Comparison of ENCODE assay signal across 1 cellular context in the genomic region with DNA sequence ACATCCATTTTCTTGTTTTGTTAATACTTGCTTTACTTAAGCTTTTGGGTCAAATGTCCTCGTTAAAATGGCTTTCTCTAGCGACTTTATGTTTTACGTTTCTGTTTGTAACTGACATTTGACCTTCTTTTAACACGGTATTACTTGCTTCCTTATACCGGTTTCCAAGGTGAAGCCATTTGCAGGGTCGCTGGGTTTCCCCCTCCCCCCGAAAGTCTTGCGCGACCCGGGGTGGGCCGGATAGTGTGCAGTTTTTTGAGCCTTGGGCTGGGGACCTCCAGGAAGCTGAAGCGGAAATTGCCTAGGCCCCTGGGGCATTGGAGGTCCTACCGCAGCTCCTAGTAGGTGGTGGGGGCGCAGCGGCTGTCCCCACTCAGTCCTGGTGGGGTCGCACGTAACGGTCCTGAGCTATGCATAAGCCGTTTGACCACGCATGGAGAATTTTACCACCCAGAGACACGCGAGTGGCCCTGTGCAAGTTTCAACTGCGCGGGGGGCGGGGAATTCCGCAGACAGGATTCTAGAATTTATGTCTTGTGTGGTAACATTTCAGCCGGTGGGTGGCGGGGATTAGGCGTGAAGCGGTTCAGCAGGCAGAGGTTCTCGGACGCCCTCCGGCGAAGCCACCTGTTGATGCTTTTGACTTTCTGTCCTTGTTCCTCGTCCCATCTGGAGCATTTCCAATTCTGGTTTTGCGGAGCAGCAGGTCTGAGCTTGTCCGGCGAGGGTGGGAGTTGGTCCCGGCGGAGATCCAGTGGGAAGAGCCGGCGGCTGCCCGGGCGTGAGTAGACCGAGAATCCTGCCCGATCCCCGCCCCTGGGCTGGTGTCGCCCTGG.
TF ChIP-seq lines count a peak whose summit lies in the region.

No MANE protein-coding gene starts in this region.

TF ChIP-seq in HepG2, 621 proteins besides CTCF, POLR2A, EP300 and RAD21 (continued from another document and continues in another):
- TF ChIP-seq, protein P1, sequence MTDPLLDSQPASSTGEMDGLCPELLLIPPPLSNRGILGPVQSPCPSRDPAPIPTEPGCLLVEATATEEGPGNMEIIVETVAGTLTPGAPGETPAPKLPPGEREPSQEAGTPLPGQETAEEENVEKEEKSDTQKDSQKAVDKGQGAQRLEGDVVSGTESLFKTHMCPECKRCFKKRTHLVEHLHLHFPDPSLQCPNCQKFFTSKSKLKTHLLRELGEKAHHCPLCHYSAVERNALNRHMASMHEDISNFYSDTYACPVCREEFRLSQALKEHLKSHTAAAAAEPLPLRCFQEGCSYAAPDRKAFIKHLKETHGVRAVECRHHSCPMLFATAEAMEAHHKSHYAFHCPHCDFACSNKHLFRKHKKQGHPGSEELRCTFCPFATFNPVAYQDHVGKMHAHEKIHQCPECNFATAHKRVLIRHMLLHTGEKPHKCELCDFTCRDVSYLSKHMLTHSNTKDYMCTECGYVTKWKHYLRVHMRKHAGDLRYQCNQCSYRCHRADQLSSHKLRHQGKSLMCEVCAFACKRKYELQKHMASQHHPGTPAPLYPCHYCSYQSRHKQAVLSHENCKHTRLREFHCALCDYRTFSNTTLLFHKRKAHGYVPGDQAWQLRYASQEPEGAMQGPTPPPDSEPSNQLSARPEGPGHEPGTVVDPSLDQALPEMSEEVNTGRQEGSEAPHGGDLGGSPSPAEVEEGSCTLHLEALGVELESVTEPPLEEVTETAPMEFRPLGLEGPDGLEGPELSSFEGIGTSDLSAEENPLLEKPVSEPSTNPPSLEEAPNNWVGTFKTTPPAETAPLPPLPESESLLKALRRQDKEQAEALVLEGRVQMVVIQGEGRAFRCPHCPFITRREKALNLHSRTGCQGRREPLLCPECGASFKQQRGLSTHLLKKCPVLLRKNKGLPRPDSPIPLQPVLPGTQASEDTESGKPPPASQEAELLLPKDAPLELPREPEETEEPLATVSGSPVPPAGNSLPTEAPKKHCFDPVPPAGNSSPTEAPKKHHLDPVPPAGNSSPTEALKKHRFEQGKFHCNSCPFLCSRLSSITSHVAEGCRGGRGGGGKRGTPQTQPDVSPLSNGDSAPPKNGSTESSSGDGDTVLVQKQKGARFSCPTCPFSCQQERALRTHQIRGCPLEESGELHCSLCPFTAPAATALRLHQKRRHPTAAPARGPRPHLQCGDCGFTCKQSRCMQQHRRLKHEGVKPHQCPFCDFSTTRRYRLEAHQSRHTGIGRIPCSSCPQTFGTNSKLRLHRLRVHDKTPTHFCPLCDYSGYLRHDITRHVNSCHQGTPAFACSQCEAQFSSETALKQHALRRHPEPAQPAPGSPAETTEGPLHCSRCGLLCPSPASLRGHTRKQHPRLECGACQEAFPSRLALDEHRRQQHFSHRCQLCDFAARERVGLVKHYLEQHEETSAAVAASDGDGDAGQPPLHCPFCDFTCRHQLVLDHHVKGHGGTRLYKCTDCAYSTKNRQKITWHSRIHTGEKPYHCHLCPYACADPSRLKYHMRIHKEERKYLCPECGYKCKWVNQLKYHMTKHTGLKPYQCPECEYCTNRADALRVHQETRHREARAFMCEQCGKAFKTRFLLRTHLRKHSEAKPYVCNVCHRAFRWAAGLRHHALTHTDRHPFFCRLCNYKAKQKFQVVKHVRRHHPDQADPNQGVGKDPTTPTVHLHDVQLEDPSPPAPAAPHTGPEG (CRISPR knock-in tag; IDR thresholded peaks at IDR 0.05) = peak; percentile 86; the same call in 1 of the 2 replicates
- TF ChIP-seq RARG (CRISPR knock-in tag; IDR thresholded peaks at IDR 0.05; ENCODE audit: low read depth) = peak; percentile 86; the same call in 1 of the 2 replicates
- TF ChIP-seq ZSCAN21 (CRISPR knock-in tag; IDR thresholded peaks at IDR 0.05; ENCODE audit: borderline replicate concordance) = peak; percentile 63; the same call in 1 of the 2 replicates
- peak; percentile 32; the same call in 1 of the 2 replicates for TF ChIP-seq KDM3A (CRISPR knock-in tag; IDR thresholded peaks at IDR 0.05; ENCODE audit: low read depth)
- TF ChIP-seq PCBP1 (IDR thresholded peaks at IDR 0.05; ENCODE audit: borderline replicate concordance, low read depth, low read length) = no peak
- no peak for TF ChIP-seq SNAPC2 (CRISPR knock-in tag; IDR thresholded peaks at IDR 0.05)
- peak; percentile 95 for TF ChIP-seq ZSCAN31 (CRISPR knock-in tag; IDR thresholded peaks at IDR 0.05; ENCODE audit: low read depth)
- no peak for TF ChIP-seq NFE2 (CRISPR knock-in tag; IDR thresholded peaks at IDR 0.05)
- TF ChIP-seq ZKSCAN5 (CRISPR knock-in tag; IDR thresholded peaks at IDR 0.05) = no peak
- TF ChIP-seq, protein P2, sequence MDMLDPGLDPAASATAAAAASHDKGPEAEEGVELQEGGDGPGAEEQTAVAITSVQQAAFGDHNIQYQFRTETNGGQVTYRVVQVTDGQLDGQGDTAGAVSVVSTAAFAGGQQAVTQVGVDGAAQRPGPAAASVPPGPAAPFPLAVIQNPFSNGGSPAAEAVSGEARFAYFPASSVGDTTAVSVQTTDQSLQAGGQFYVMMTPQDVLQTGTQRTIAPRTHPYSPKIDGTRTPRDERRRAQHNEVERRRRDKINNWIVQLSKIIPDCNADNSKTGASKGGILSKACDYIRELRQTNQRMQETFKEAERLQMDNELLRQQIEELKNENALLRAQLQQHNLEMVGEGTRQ (IDR thresholded peaks at IDR 0.05; ENCODE audit: low read depth, low read length) = no peak
- TF ChIP-seq, protein P2 (CRISPR knock-in tag; IDR thresholded peaks at IDR 0.05; ENCODE audit: borderline replicate concordance) = no peak; the same call in 1 of the 2 replicates
- TF ChIP-seq ZNF20 (CRISPR knock-in tag; IDR thresholded peaks at IDR 0.05) = peak; percentile 67; the same call in 1 of the 2 replicates
- TF ChIP-seq, protein P3, sequence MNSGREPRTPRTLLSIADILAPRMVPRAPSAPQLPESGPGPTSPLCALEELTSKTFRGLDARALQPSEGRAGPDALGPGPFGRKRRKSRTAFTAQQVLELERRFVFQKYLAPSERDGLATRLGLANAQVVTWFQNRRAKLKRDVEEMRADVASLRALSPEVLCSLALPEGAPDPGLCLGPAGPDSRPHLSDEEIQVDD (CRISPR knock-in tag; IDR thresholded peaks at IDR 0.05; ENCODE audit: borderline replicate concordance) = no peak
- TF ChIP-seq, protein P4, sequence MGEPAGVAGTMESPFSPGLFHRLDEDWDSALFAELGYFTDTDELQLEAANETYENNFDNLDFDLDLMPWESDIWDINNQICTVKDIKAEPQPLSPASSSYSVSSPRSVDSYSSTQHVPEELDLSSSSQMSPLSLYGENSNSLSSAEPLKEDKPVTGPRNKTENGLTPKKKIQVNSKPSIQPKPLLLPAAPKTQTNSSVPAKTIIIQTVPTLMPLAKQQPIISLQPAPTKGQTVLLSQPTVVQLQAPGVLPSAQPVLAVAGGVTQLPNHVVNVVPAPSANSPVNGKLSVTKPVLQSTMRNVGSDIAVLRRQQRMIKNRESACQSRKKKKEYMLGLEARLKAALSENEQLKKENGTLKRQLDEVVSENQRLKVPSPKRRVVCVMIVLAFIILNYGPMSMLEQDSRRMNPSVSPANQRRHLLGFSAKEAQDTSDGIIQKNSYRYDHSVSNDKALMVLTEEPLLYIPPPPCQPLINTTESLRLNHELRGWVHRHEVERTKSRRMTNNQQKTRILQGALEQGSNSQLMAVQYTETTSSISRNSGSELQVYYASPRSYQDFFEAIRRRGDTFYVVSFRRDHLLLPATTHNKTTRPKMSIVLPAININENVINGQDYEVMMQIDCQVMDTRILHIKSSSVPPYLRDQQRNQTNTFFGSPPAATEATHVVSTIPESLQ (CRISPR knock-in tag; conservative IDR thresholded peaks at IDR 0.05) = no peak; the same call in 1 of the 2 replicates
- TF ChIP-seq ZNF431 (CRISPR knock-in tag; IDR thresholded peaks at IDR 0.05; ENCODE audit: borderline replicate concordance, low read depth) = no peak
- no peak for TF ChIP-seq ZNF207 (IDR thresholded peaks at IDR 0.05; ENCODE audit: borderline replicate concordance)
- TF ChIP-seq FOXP1 (IDR thresholded peaks at IDR 0.05) = no peak
- TF ChIP-seq FOXP1 (CRISPR knock-in tag; IDR thresholded peaks at IDR 0.05) = peak; percentile 17; the same call in 1 of the 2 replicates
- TF ChIP-seq CENPT (CRISPR knock-in tag; IDR thresholded peaks at IDR 0.05; ENCODE audit: low read depth) = no peak
- TF ChIP-seq U2AF2 (IDR thresholded peaks at IDR 0.05; ENCODE audit: low read depth, low read length) = no peak
- TF ChIP-seq NRL (CRISPR knock-in tag; IDR thresholded peaks at IDR 0.05; ENCODE audit: borderline replicate concordance) = no peak; the same call in 1 of the 2 replicates
- no peak for TF ChIP-seq NFE2L1 (CRISPR knock-in tag; IDR thresholded peaks at IDR 0.05; ENCODE audit: borderline replicate concordance)
- TF ChIP-seq, protein P5, sequence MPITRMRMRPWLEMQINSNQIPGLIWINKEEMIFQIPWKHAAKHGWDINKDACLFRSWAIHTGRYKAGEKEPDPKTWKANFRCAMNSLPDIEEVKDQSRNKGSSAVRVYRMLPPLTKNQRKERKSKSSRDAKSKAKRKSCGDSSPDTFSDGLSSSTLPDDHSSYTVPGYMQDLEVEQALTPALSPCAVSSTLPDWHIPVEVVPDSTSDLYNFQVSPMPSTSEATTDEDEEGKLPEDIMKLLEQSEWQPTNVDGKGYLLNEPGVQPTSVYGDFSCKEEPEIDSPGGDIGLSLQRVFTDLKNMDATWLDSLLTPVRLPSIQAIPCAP (CRISPR knock-in tag; IDR thresholded peaks at IDR 0.05; ENCODE audit: low read depth) = 0 out of 2 replicates have a peak, but pooled peaks have one; percentile 75
- TF ChIP-seq, protein P6, sequence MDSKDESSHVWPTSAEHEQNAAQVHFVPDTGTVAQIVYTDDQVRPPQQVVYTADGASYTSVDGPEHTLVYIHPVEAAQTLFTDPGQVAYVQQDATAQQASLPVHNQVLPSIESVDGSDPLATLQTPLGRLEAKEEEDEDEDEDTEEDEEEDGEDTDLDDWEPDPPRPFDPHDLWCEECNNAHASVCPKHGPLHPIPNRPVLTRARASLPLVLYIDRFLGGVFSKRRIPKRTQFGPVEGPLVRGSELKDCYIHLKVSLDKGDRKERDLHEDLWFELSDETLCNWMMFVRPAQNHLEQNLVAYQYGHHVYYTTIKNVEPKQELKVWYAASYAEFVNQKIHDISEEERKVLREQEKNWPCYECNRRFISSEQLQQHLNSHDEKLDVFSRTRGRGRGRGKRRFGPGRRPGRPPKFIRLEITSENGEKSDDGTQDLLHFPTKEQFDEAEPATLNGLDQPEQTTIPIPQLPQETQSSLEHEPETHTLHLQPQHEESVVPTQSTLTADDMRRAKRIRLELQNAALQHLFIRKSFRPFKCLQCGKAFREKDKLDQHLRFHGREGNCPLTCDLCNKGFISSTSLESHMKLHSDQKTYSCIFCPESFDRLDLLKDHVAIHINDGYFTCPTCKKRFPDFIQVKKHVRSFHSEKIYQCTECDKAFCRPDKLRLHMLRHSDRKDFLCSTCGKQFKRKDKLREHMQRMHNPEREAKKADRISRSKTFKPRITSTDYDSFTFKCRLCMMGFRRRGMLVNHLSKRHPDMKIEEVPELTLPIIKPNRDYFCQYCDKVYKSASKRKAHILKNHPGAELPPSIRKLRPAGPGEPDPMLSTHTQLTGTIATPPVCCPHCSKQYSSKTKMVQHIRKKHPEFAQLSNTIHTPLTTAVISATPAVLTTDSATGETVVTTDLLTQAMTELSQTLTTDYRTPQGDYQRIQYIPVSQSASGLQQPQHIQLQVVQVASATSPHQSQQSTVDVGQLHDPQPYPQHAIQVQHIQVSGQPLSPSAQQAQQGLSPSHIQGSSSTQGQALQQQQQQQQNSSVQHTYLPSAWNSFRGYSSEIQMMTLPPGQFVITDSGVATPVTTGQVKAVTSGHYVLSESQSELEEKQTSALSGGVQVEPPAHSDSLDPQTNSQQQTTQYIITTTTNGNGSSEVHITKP (CRISPR knock-in tag; IDR thresholded peaks at IDR 0.05; ENCODE audit: low read depth) = peak; percentile 55; the same call in 1 of the 2 replicates
- peak; percentile 79 for TF ChIP-seq HOXD1 (CRISPR knock-in tag; IDR thresholded peaks at IDR 0.05)
- no peak for TF ChIP-seq ATF1 (CRISPR knock-in tag; IDR thresholded peaks at IDR 0.05)
- TF ChIP-seq ZNF563 (CRISPR knock-in tag; IDR thresholded peaks at IDR 0.05) = 0 out of 2 replicates have a peak, but pooled peaks have one; percentile 53
- TF ChIP-seq ZNF572 (CRISPR knock-in tag; IDR thresholded peaks at IDR 0.05) = peak; percentile 32; the same call in 1 of the 2 replicates
- peak; percentile 60; the same call in 1 of the 2 replicates for TF ChIP-seq TARDBP (CRISPR knock-in tag; IDR thresholded peaks at IDR 0.05)
- TF ChIP-seq U2AF1 (optimal IDR thresholded peaks at IDR 0.05; ENCODE audit: low read depth, low read length) = peak; percentile 15
- TF ChIP-seq ZNF570 (CRISPR knock-in tag; IDR thresholded peaks at IDR 0.05; ENCODE audit: borderline replicate concordance) = no peak
- peak; percentile 86; the same call in 1 of the 2 replicates for TF ChIP-seq ZNF816 (CRISPR knock-in tag; IDR thresholded peaks at IDR 0.05; ENCODE audit: borderline replicate concordance)
- TF ChIP-seq MEIS2 (CRISPR knock-in tag; IDR thresholded peaks at IDR 0.05) = peak; percentile 70
- 0 out of 2 replicates have a peak, but pooled peaks have one; percentile 87 for TF ChIP-seq ZNF577 (CRISPR knock-in tag; IDR thresholded peaks at IDR 0.05; ENCODE audit: borderline replicate concordance, low read depth)
- TF ChIP-seq, protein P7, sequence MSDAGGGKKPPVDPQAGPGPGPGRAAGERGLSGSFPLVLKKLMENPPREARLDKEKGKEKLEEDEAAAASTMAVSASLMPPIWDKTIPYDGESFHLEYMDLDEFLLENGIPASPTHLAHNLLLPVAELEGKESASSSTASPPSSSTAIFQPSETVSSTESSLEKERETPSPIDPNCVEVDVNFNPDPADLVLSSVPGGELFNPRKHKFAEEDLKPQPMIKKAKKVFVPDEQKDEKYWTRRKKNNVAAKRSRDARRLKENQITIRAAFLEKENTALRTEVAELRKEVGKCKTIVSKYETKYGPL (CRISPR knock-in tag; IDR thresholded peaks at IDR 0.05) = no peak
- TF ChIP-seq ZBTB20 (CRISPR knock-in tag; IDR thresholded peaks at IDR 0.05; ENCODE audit: borderline replicate concordance, low read depth) = no peak
- TF ChIP-seq, protein P8, sequence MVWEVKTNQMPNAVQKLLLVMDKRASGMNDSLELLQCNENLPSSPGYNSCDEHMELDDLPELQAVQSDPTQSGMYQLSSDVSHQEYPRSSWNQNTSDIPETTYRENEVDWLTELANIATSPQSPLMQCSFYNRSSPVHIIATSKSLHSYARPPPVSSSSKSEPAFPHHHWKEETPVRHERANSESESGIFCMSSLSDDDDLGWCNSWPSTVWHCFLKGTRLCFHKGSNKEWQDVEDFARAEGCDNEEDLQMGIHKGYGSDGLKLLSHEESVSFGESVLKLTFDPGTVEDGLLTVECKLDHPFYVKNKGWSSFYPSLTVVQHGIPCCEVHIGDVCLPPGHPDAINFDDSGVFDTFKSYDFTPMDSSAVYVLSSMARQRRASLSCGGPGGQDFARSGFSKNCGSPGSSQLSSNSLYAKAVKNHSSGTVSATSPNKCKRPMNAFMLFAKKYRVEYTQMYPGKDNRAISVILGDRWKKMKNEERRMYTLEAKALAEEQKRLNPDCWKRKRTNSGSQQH (CRISPR knock-in tag; IDR thresholded peaks at IDR 0.05; ENCODE audit: low read depth) = 0 out of 2 replicates have a peak, but pooled peaks have one; percentile 32
- TF ChIP-seq SMARCE1 (IDR thresholded peaks at IDR 0.05; ENCODE audit: borderline replicate concordance) = no peak
- TF ChIP-seq ISL2 (CRISPR knock-in tag; IDR thresholded peaks at IDR 0.05) = peak; percentile 75
- no peak for TF ChIP-seq KDM1A (CRISPR knock-in tag; IDR thresholded peaks at IDR 0.05)
